25 cellular contexts compared by ENCODE assay signal in genomic region chr2:219031005-219031738, GRCh38. TPM values are rescaled to one million over a fixed set of nuclear protein-coding genes. Genes with fewer than 3 reads are reported as not detected.
DNase-seq lines count a peak whose midpoint lies in the region; ATAC-seq, FAIRE-seq and TF ChIP-seq lines count a peak whose summit lies in the region.
"Had no signal": no experiment of that assay in that cellular context is flagged by ENCODE, and none has a peak within 500 bp of the region (broad histone marks: within the 10 kb centered on the region; RNA-seq: fewer than 3 reads in every experiment).

No MANE protein-coding gene starts in this region.

- CTCF ChIA-PET in HEK293 (lab: Yijun Ruan, JAX) (interaction anchor here (0.6 to 4.6 kb wide), 11 partner anchors 11 to 181 kb away, joined by 3 to 119 read pairs (median 6); no protein-coding TSS in a partner anchor), H1 (lab: Charles Lee; ENCODE audit: partially characterized antibody) (interaction anchor here (0.6 to 45.5 kb wide), 15 partner anchors 13 to 282 kb away, joined by 3 to 1006 read pairs (median 7); partner anchors contain the start of genes CFAP65, CRYBA2, IHH and NHEJ1)

- no peak for DNase-seq in H1 (ENCODE audit: low read depth in 1 of 2, low spot score in 2 of 2)
- DNase-seq in osteoblast (ENCODE audit: insufficient read length, low spot score, missing footprints): peak; percentile 31
- DNase-seq in activated gamma-delta T cell treated with Interleukin-2 at 50 U/mL for 16 hours: no peak
- DNase-seq: ACHN; BE2C; C1 segment of cervical spinal cord; CD4-positive, CD25-positive, alpha-beta regulatory T cell; CD8-positive, alpha-beta memory T cell; COR-L47; DMS 273 treated with DMSO at 0.1 percent for 48 hours; DMS53; DND-41; EL; GM23248; HCEC 1CT; HFFc6; KBM-7 had no signal

- no peak overlapping the region for H2BK120ac ChIP-seq in H1 (replicated peaks; ENCODE audit: low read depth, low read length)

- H3K4me1 ChIP-seq in HEK293 (ENCODE audit: control insufficient read depth, insufficient read depth, low read length): no peaks in the 10 kb centered on the region
- peaks cover 0 to 3% (median under 1%) of the 10 kb centered on the region in 4 experiments; a peak in 2 of 7 replicates for H3K4me1 ChIP-seq in H1 (replicated peaks in 1 of 4; ENCODE audit: control insufficient read depth in 3 of 4, insufficient read depth in 4 of 4, low read length in 3 of 4)
- no peaks in the 10 kb centered on the region for H3K4me1 ChIP-seq in osteoblast (ENCODE audit: insufficient read depth, low read length)
- H3K4me1 ChIP-seq: BE2C had no signal

- no peak for ATAC-seq in HG02610 (IDR thresholded peaks at IDR 0.05; ENCODE audit: unreplicated experiment)

- no peak for TF ChIP-seq EP300 in H1 (IDR thresholded peaks at IDR 0.05; ENCODE audit: borderline replicate concordance in 1 of 2, low read depth in 2 of 2, low read length in 2 of 2)

- H4K91ac ChIP-seq in H1 (replicated peaks; ENCODE audit: insufficient read length, low read length): no peak overlapping the region

- H3K4me2 ChIP-seq in H1 (ENCODE audit: insufficient read depth in 1 of 2, low read depth in 2 of 2, low read length in 2 of 2) (no peak overlapping the region), osteoblast (ENCODE audit: insufficient read depth, low read length) (no peak overlapping the region)

- H3K27ac ChIP-seq in HEK293 (ENCODE audit: extremely low read depth, low read depth, low read length) (no peak overlapping the region), H1 (ENCODE audit: low read depth, low read length) (no peak overlapping the region), osteoblast (ENCODE audit: low read depth, low read length) (no peak overlapping the region)
- H3K27ac ChIP-seq: GM23248 had no signal

- TF ChIP-seq CTCF in HEK293 (tag by site-specific recombination; IDR thresholded peaks at IDR 0.05): no peak
- TF ChIP-seq CTCF in H1 (IDR thresholded peaks at IDR 0.05; ENCODE audit: control extremely low read depth in 1 of 3, insufficient read depth in 1 of 3, low read depth in 1 of 3, low read length in 3 of 3): no peak
- no peak for TF ChIP-seq CTCF in osteoblast (IDR thresholded peaks at IDR 0.05; ENCODE audit: extremely low read depth, low read depth, low read length)

- POLR2A ChIA-PET in HEK293 (lab: Yijun Ruan, JAX): no interaction called here
- POLR2A ChIA-PET in H1 (lab: Charles Lee; ENCODE audit: partially characterized antibody): interaction anchor here (1.1 kb wide), 1 partner anchor 10 kb away, joined by 4 read pairs; the partner anchor contains the start of gene CFAP65

- no peaks in the 10 kb centered on the region for H3K79me1 ChIP-seq in H1 (ENCODE audit: low read depth, low read length)

- no peak overlapping the region for H4K5ac ChIP-seq in H1 (ENCODE audit: insufficient read length, low read depth, low read length)

- no peak overlapping the region for H3K18ac ChIP-seq in H1 (ENCODE audit: extremely low read depth, low read length)

- TF ChIP-seq RAD21 in H1 (IDR thresholded peaks at IDR 0.05 in 1 of 2, conservative IDR thresholded peaks at IDR 0.05 in 1 of 2; ENCODE audit: low read depth in 2 of 2, low read length in 2 of 2): no peak

- no peak overlapping the region for H2BK15ac ChIP-seq in H1 (ENCODE audit: low read length)

- H2BK5ac ChIP-seq in H1 (ENCODE audit: low read depth, low read length): no peak overlapping the region

- H3K27me3 ChIP-seq in H1 (replicated peaks in 1 of 4; ENCODE audit: control insufficient read depth in 3 of 4, extremely low read depth in 1 of 4, insufficient read depth in 3 of 4, low read length in 3 of 4) (no peaks in the 10 kb centered on the region), osteoblast (ENCODE audit: insufficient read depth, low read length) (peaks cover 34% of the 10 kb centered on the region)
- H3K27me3 ChIP-seq: BE2C had no signal

- H3K9me3 ChIP-seq in HEK293 (ENCODE audit: control insufficient read depth, insufficient read depth, low read depth, low read length) (no peaks in the 10 kb centered on the region), H1 (ENCODE audit: insufficient read depth in 2 of 2, low read depth in 1 of 2, low read length in 1 of 2) (no peaks in the 10 kb centered on the region), osteoblast (ENCODE audit: low read depth, low read length) (no peaks in the 10 kb centered on the region)
- H3K9me3 ChIP-seq: BE2C had no signal

- WGBS in H1 (ENCODE audit: extremely low coverage in 1 of 2, insufficient coverage in 1 of 2, insufficient read length in 1 of 2, insufficient replicate concordance in 2 of 2, low coverage in 1 of 2, low lambda C conversion rate in 2 of 2, missing lambda C conversion rate in 1 of 2), 2 experiments: 86% methylated on average over 12 of the region's 21 CpGs; no CpG with 5 or more reads in 1 of the 2 experiments

- H3K23me2 ChIP-seq in H1 (ENCODE audit: low read depth, low read length): no peaks in the 10 kb centered on the region

- no peak overlapping the region for H3K4ac ChIP-seq in H1 (replicated peaks; ENCODE audit: insufficient read length, low read depth, low read length)

- H3K36me3 ChIP-seq in HEK293 (ENCODE audit: control insufficient read depth in 2 of 2, insufficient read depth in 1 of 2, low read length in 2 of 2): no peaks in the 10 kb centered on the region
- no peaks in the 10 kb centered on the region for H3K36me3 ChIP-seq in H1 (ENCODE audit: control insufficient read depth in 2 of 4, insufficient read depth in 4 of 4, low read length in 3 of 4)
- no peaks in the 10 kb centered on the region for H3K36me3 ChIP-seq in osteoblast (ENCODE audit: insufficient read depth, low read length)
- H3K36me3 ChIP-seq: BE2C had no signal

- H3K9ac ChIP-seq in H1 (replicated peaks in 1 of 4; ENCODE audit: extremely low read depth in 1 of 4, low read depth in 3 of 4, low read length in 3 of 4): no peak overlapping the region
- H3K9ac ChIP-seq: GM23248 had no signal

- no peak overlapping the region for H2BK20ac ChIP-seq in H1 (ENCODE audit: low read length)

- no peak overlapping the region for H3K14ac ChIP-seq in H1 (ENCODE audit: insufficient read length)

- H3K56ac ChIP-seq in H1 (replicated peaks; ENCODE audit: insufficient read length, low read depth, low read length): no peak overlapping the region

- no peak overlapping the region; the same call in 1 of the 2 replicates for H4K8ac ChIP-seq in H1 (ENCODE audit: extremely low read depth, insufficient read depth, low read length)

- no peak for TF ChIP-seq POLR2A in H1 (IDR thresholded peaks at IDR 0.05; ENCODE audit: control extremely low read depth in 1 of 2, low read depth in 2 of 2, low read length in 2 of 2)

- H3K23ac ChIP-seq in H1 (ENCODE audit: insufficient read length): no peak overlapping the region

- H2BK12ac ChIP-seq in H1 (ENCODE audit: low read depth, low read length): no peak overlapping the region

- FAIRE-seq in H1 (lab: Jason Lieb, UNC): no peak
- FAIRE-seq: A204.1, GM12878, H54, HTR-8/SVneo had no signal

- H4K20me1 ChIP-seq in H1 (replicated peaks in 1 of 2; ENCODE audit: control insufficient read depth in 1 of 2, insufficient read depth in 2 of 2, low read length in 2 of 2): peaks cover 0 to 2% of the 10 kb centered on the region in 2 experiments
- peaks cover 3% of the 10 kb centered on the region for H4K20me1 ChIP-seq in osteoblast (ENCODE audit: insufficient read depth, low read length)

- H3K79me2 ChIP-seq in H1 (ENCODE audit: control insufficient read depth in 1 of 2, insufficient read depth in 2 of 2, low read length in 2 of 2) (no peaks in the 10 kb centered on the region), osteoblast (ENCODE audit: insufficient read depth, low read length) (no peaks in the 10 kb centered on the region)

- H2AFZ ChIP-seq in H1 (ENCODE audit: low read length) (no peak overlapping the region), osteoblast (ENCODE audit: low read length) (no peak overlapping the region)
- H2AFZ ChIP-seq: GM23248 had no signal

- H3K4me3 ChIP-seq in HEK293 (ENCODE audit: low read depth, low read length) (no peak overlapping the region), H1 (ENCODE audit: extremely low read depth in 1 of 4, insufficient read depth in 2 of 4, low read depth in 3 of 4, low read length in 4 of 4) (no peak overlapping the region), osteoblast (ENCODE audit: insufficient read depth, low read length) (no peak overlapping the region)
- H3K4me3 ChIP-seq: GM12878, GM23248 had no signal

- 0 out of 2 replicates have a peak overlapping the region, but pooled peaks have one; percentile 53 for H2AK5ac ChIP-seq in H1 (ENCODE audit: low read depth, low read length)

RNA-seq across cellular contexts. Expression of gene CFAP65, which starts 10.1 kb away (rescaled TPM):
- 0.13 and 0.19 TPM in 2 replicates for total RNA-seq in H1 (2021; fragmentation: NEBNext Ultra II Directional; extraction: Animal tissue kit (Norgen Biotek cat#: 25700))
- 0.38 and 0.45 TPM in 2 replicates for polyA plus RNA-seq in H1 (2011; rRNA removed)
- polyA plus RNA-seq in H1 (2011; cell fraction: cytosol; rRNA removed): 1.0 TPM
- 0.88 TPM for polyA plus RNA-seq in H1 (2011; cell fraction: nucleus; rRNA removed)
- 0.32 to 0.68 TPM (median 0.52 TPM) in 4 replicates for polyA plus RNA-seq in H1 (2012, experiment 1 of 2)
- 0.33 TPM for polyA plus RNA-seq in H1 (2012, experiment 2 of 2)
- polyA plus RNA-seq in H1 (2013, experiment 1 of 2): 0.18 TPM
- polyA plus RNA-seq in H1 (2013, experiment 2 of 2): 0.18 TPM
- polyA minus RNA-seq in H1 (2011; rRNA and poly(A)+ RNA removed): 0.35 and 0.76 TPM in 2 replicates
- polyA minus RNA-seq in H1 (2011; cell fraction: cytosol; rRNA and poly(A)+ RNA removed): not detected
- polyA minus RNA-seq in H1 (2011; cell fraction: nucleus; rRNA and poly(A)+ RNA removed): 0.20 TPM
- total RNA-seq in osteoblast: not detected in 2 replicates
- total RNA-seq: CD4-positive, CD25-positive, alpha-beta regulatory T cell; CD8-positive, alpha-beta memory T cell; G401; GM12878; GM23248; HFFc6 had no signal
- polyA plus RNA-seq: CD4-positive, CD25-positive, alpha-beta regulatory T cell; CD8-positive, alpha-beta memory T cell; GM12878; IgD-negative memory B cell had no signal

RNA-seq across cellular contexts. Expression of gene IHH, which starts 29.5 kb away (rescaled TPM):
- total RNA-seq in H1 (2021; fragmentation: NEBNext Ultra II Directional; extraction: Animal tissue kit (Norgen Biotek cat#: 25700)): not detected in 2 replicates
- polyA plus RNA-seq in H1 (2011; rRNA removed): 0.03 and 0.13 TPM in 2 replicates
- polyA plus RNA-seq in H1 (2011; cell fraction: cytosol; rRNA removed): not detected
- polyA plus RNA-seq in H1 (2011; cell fraction: nucleus; rRNA removed): not detected
- 0.08 to 0.17 TPM (median 0.14 TPM) in 4 replicates for polyA plus RNA-seq in H1 (2012, experiment 1 of 2)
- polyA plus RNA-seq in H1 (2012, experiment 2 of 2): 0.10 TPM
- 0.02 TPM for polyA plus RNA-seq in H1 (2013, experiment 1 of 2)
- polyA plus RNA-seq in H1 (2013, experiment 2 of 2): 0.02 TPM
- polyA minus RNA-seq in H1 (2011; rRNA and poly(A)+ RNA removed): not detected in 2 replicates
- polyA minus RNA-seq in H1 (2011; cell fraction: cytosol; rRNA and poly(A)+ RNA removed): not detected
- not detected for polyA minus RNA-seq in H1 (2011; cell fraction: nucleus; rRNA and poly(A)+ RNA removed)
- under 0.01 and 0.29 TPM in 2 replicates for total RNA-seq in osteoblast
- total RNA-seq: CD4-positive, CD25-positive, alpha-beta regulatory T cell; CD8-positive, alpha-beta memory T cell; G401; GM12878; GM23248; HFFc6 had no signal
- polyA plus RNA-seq: CD4-positive, CD25-positive, alpha-beta regulatory T cell; CD8-positive, alpha-beta memory T cell; GM23248; IgD-negative memory B cell had no signal

RNA-seq across cellular contexts. Expression of gene CRYBA2, which starts 38.0 kb away (rescaled TPM):
- not detected in 2 replicates for total RNA-seq in H1 (2021; fragmentation: NEBNext Ultra II Directional; extraction: Animal tissue kit (Norgen Biotek cat#: 25700))
- not detected in 2 replicates for polyA plus RNA-seq in H1 (2011; rRNA removed)
- not detected for polyA plus RNA-seq in H1 (2011; cell fraction: cytosol; rRNA removed)
- polyA plus RNA-seq in H1 (2011; cell fraction: nucleus; rRNA removed): not detected
- not detected in 4 replicates for polyA plus RNA-seq in H1 (2012, experiment 1 of 2)
- not detected for polyA plus RNA-seq in H1 (2012, experiment 2 of 2)
- polyA plus RNA-seq in H1 (2013, experiment 1 of 2): not detected
- not detected for polyA plus RNA-seq in H1 (2013, experiment 2 of 2)
- not detected in 2 replicates for polyA minus RNA-seq in H1 (2011; rRNA and poly(A)+ RNA removed)
- not detected for polyA minus RNA-seq in H1 (2011; cell fraction: cytosol; rRNA and poly(A)+ RNA removed)
- not detected for polyA minus RNA-seq in H1 (2011; cell fraction: nucleus; rRNA and poly(A)+ RNA removed)
- not detected in 2 replicates for total RNA-seq in osteoblast
- total RNA-seq: CD4-positive, CD25-positive, alpha-beta regulatory T cell; CD8-positive, alpha-beta memory T cell; G401; GM12878; GM23248; HFFc6 had no signal
- polyA plus RNA-seq: CD4-positive, CD25-positive, alpha-beta regulatory T cell; CD8-positive, alpha-beta memory T cell; GM12878; GM23248; IgD-negative memory B cell had no signal

RNA-seq across cellular contexts. Expression of gene FEV, which starts 46.2 kb away (rescaled TPM):
- not detected in 2 replicates for total RNA-seq in H1 (2021; fragmentation: NEBNext Ultra II Directional; extraction: Animal tissue kit (Norgen Biotek cat#: 25700))
- polyA plus RNA-seq in H1 (2011; rRNA removed): not detected in 2 replicates
- not detected for polyA plus RNA-seq in H1 (2011; cell fraction: cytosol; rRNA removed)
- not detected for polyA plus RNA-seq in H1 (2011; cell fraction: nucleus; rRNA removed)
- not detected in 4 replicates for polyA plus RNA-seq in H1 (2012, experiment 1 of 2)
- polyA plus RNA-seq in H1 (2012, experiment 2 of 2): not detected
- polyA plus RNA-seq in H1 (2013, experiment 1 of 2): not detected
- polyA plus RNA-seq in H1 (2013, experiment 2 of 2): not detected
- not detected in 2 replicates for polyA minus RNA-seq in H1 (2011; rRNA and poly(A)+ RNA removed)
- polyA minus RNA-seq in H1 (2011; cell fraction: cytosol; rRNA and poly(A)+ RNA removed): not detected
- polyA minus RNA-seq in H1 (2011; cell fraction: nucleus; rRNA and poly(A)+ RNA removed): not detected
- not detected in 2 replicates for total RNA-seq in osteoblast
- total RNA-seq: CD4-positive, CD25-positive, alpha-beta regulatory T cell; CD8-positive, alpha-beta memory T cell; G401; GM12878; GM23248; HFFc6 had no signal
- polyA plus RNA-seq: CD4-positive, CD25-positive, alpha-beta regulatory T cell; CD8-positive, alpha-beta memory T cell; GM12878; GM23248; IgD-negative memory B cell had no signal
